8 cellular contexts compared by ENCODE assay signal in genomic region chr15:92903588-92903955, GRCh38. TPM values are rescaled to one million over a fixed set of nuclear protein-coding genes. Genes with fewer than 3 reads are reported as not detected.
DNase-seq lines count a peak whose midpoint lies in the region; ATAC-seq, FAIRE-seq and TF ChIP-seq lines count a peak whose summit lies in the region.

No MANE protein-coding gene starts in this region.

- peak overlapping the region; percentile 98 for H3K4me2 ChIP-seq in keratinocyte (ENCODE audit: control insufficient read depth, extremely low read depth, insufficient read depth, low read depth, low read length)

- H3K36me3 Mint-ChIP-seq in activated CD4-positive, alpha-beta T cell treated with anti-CD3 and anti-CD28 coated beads for 36 hours (ENCODE audit: low read depth): peaks cover 79% of the 10 kb centered on the region
- H3K36me3 Mint-ChIP-seq in activated naive CD4-positive, alpha-beta T cell treated with anti-CD3 and anti-CD28 coated beads, Interleukin-2, amount 50 U/mL, for 72 hours: peaks cover 32 to 66% of the 10 kb centered on the region in 2 donors

- TF ChIP-seq CTCF in keratinocyte (optimal IDR thresholded peaks at IDR 0.05 in 1 of 3, IDR thresholded peaks at IDR 0.05 in 1 of 3, conservative IDR thresholded peaks at IDR 0.05 in 1 of 3; ENCODE audit: extremely low read depth in 1 of 3, insufficient read depth in 2 of 3, low read length in 3 of 3): no peak
- no peak for TF ChIP-seq CTCF in thoracic aorta (IDR thresholded peaks at IDR 0.05)

- DNase-seq in activated CD4-positive, alpha-beta T cell treated with anti-CD3 and anti-CD28 coated beads for 36 hours: no peak
- DNase-seq in activated CD4-positive, alpha-beta T cell treated with anti-CD3 and anti-CD28 coated beads, Interleukin-2, amount 50 U/mL, for 4 hours: no peak
- DNase-seq in activated naive CD4-positive, alpha-beta T cell treated with anti-CD3 and anti-CD28 coated beads, Interleukin-2, amount 50 U/mL, for 72 hours (ENCODE audit: low spot score in 2 of 2): no peak
- DNase-seq in keratinocyte (ENCODE audit: low read depth, low spot score) (no peak), thoracic aorta (ENCODE audit: low spot score) (no peak), SW480 (ENCODE audit: low spot score) (no peak), COLO668 (lab: John Stamatoyannopoulos, UW; ENCODE audit: unreplicated experiment) (no peak), KBM-7 (no peak)

- H3K9me1 ChIP-seq in keratinocyte (ENCODE audit: control insufficient read depth, extremely low read depth, insufficient read depth, low read length): no peaks in the 10 kb centered on the region

- in situ Hi-C loops in KBM-7 (cut with MboI; ENCODE audit: low pct_unique_long_range_greater_than_20kb, low sequenced_read_pairs): no loop called here

- peaks cover 47% of the 10 kb centered on the region for H3K4me1 Mint-ChIP-seq in activated CD4-positive, alpha-beta T cell treated with anti-CD3 and anti-CD28 coated beads for 36 hours

- dilution Hi-C loops in keratinocyte (cut with MboI; ENCODE audit: extremely low pct_ligation_motif_present, low sequenced_read_pairs): loop anchor here (25.0 kb wide), 1 partner anchor 91 kb away; no protein-coding TSS in a partner anchor

- H3K79me2 ChIP-seq in keratinocyte (ENCODE audit: control insufficient read depth, insufficient read depth, low read length): peaks cover 85% of the 10 kb centered on the region

- H3K4me3 ChIP-seq in keratinocyte (ENCODE audit: control insufficient read depth in 2 of 3, extremely low read depth in 1 of 3, insufficient read depth in 2 of 3, low read depth in 1 of 3, low read length in 3 of 3) (peak overlapping the region; percentile 61 to 96 (median 96)), thoracic aorta (peak overlapping the region; percentile 81)

- no peak overlapping the region for H2AFZ ChIP-seq in keratinocyte (ENCODE audit: control insufficient read depth, low read length)

- peak overlapping the region; percentile 100 for H3K27ac ChIP-seq in keratinocyte (ENCODE audit: control insufficient read depth, insufficient read depth, low read length)
- H3K27ac ChIP-seq in thoracic aorta: peak overlapping the region; percentile 91 to 98

- H3K9me3 ChIP-seq in keratinocyte (ENCODE audit: control insufficient read depth, low read depth, low read length) (no peaks in the 10 kb centered on the region), thoracic aorta (no peaks in the 10 kb centered on the region)

- intact Hi-C loops in activated CD4-positive, alpha-beta T cell treated with anti-CD3 and anti-CD28 coated beads for 36 hours (cut with DNase I, micrococcal nuclease): loop anchor here in 1 of 2 experiments (5.0 to 10.0 kb wide), 3 partner anchors 1049 to 1971 kb away; partner anchors contain the start of genes HDDC3, MCTP2 and SLCO3A1

- H3K9ac ChIP-seq in keratinocyte (ENCODE audit: control insufficient read depth, extremely low read depth, insufficient read depth, low read length): peak overlapping the region; percentile 100

- CTCF ChIA-PET in activated CD4-positive, alpha-beta T cell treated with anti-CD3 and anti-CD28 coated beads for 36 hours (lab: Charles Lee): interaction anchor here (1.2 to 9.6 kb wide), 8 partner anchors 9 to 94 kb away, joined by 3 to 80 read pairs (median 6); no protein-coding TSS in a partner anchor

- peak overlapping the region; percentile 81 for H3K4me3 Mint-ChIP-seq in activated CD4-positive, alpha-beta T cell treated with anti-CD3 and anti-CD28 coated beads for 36 hours

- no peak for FAIRE-seq in keratinocyte (lab: Jason Lieb, UNC)

- POLR2A ChIA-PET in activated CD4-positive, alpha-beta T cell treated with anti-CD3 and anti-CD28 coated beads for 36 hours (lab: Charles Lee): interaction anchor here (1.0 to 5.7 kb wide), 6 partner anchors 10 to 95 kb away, joined by 3 to 111 read pairs (median 5); no protein-coding TSS in a partner anchor

- peaks cover 7% of the 10 kb centered on the region for H3K9me3 Mint-ChIP-seq in activated CD4-positive, alpha-beta T cell treated with anti-CD3 and anti-CD28 coated beads for 36 hours (ENCODE audit: low read depth)
- H3K9me3 Mint-ChIP-seq in activated naive CD4-positive, alpha-beta T cell treated with anti-CD3 and anti-CD28 coated beads, Interleukin-2, amount 50 U/mL, for 72 hours: peaks cover 7 to 8% of the 10 kb centered on the region in 2 donors

- no peak for ATAC-seq in activated CD4-positive, alpha-beta T cell treated with anti-CD3 and anti-CD28 coated beads for 36 hours
- ATAC-seq in activated naive CD4-positive, alpha-beta T cell treated with anti-CD3 and anti-CD28 coated beads, Interleukin-2, amount 50 U/mL, for 72 hours: no peak
- ATAC-seq in thoracic aorta (ENCODE audit: insufficient number of reproducible peaks, low FRiP score, low read depth): no peak

- no peaks in the 10 kb centered on the region for H3K27me3 ChIP-seq in keratinocyte (ENCODE audit: control insufficient read depth, extremely low read depth, insufficient read depth, low read length)
- H3K27me3 ChIP-seq in thoracic aorta (replicated peaks; ENCODE audit: insufficient read depth): no peaks in the 10 kb centered on the region

- H3K36me3 ChIP-seq in keratinocyte (ENCODE audit: control insufficient read depth in 2 of 2, extremely low read depth in 1 of 2, insufficient read depth in 2 of 2, low read length in 2 of 2): no peaks in the 10 kb centered on the region
- no peaks in the 10 kb centered on the region for H3K36me3 ChIP-seq in thoracic aorta

- peaks cover 1% of the 10 kb centered on the region for H4K20me1 ChIP-seq in keratinocyte (ENCODE audit: control insufficient read depth, extremely low read depth, insufficient read depth, low read length)

- H3K4me1 ChIP-seq in keratinocyte (ENCODE audit: control insufficient read depth, extremely low read depth, insufficient read depth, low read length) (peaks cover 33% of the 10 kb centered on the region), thoracic aorta (ENCODE audit: control insufficient read depth in 1 of 2, low read depth in 2 of 2) (peaks cover 38 to 65% of the 10 kb centered on the region in 2 donors)

- H3K27ac Mint-ChIP-seq in activated CD4-positive, alpha-beta T cell treated with anti-CD3 and anti-CD28 coated beads for 36 hours: peak overlapping the region; percentile 98
- H3K27ac Mint-ChIP-seq in activated naive CD4-positive, alpha-beta T cell treated with anti-CD3 and anti-CD28 coated beads, Interleukin-2, amount 50 U/mL, for 72 hours: peak overlapping the region; percentile 100

- no peaks in the 10 kb centered on the region for H3K27me3 Mint-ChIP-seq in activated CD4-positive, alpha-beta T cell treated with anti-CD3 and anti-CD28 coated beads for 36 hours

RNA-seq across cellular contexts. Expression of gene CHD2, which starts 3.4 kb away (rescaled TPM):
- total RNA-seq in activated CD4-positive, alpha-beta T cell treated with anti-CD3 and anti-CD28 coated beads for 36 hours: 100 to 1,000 TPM; 118 to 149 TPM
- total RNA-seq in activated naive CD4-positive, alpha-beta T cell treated with anti-CD3 and anti-CD28 coated beads, Interleukin-2, amount 50 U/mL, for 72 hours: 100 to 1,000 TPM; 187 to 214 TPM
- 35.3 to 62.0 TPM (median 50.8 TPM) in 3 replicates for polyA plus RNA-seq in keratinocyte
- 361 TPM for polyA plus RNA-seq in keratinocyte (2011; ENCODE audit: low read depth)
- 35.2 and 40.9 TPM in 2 replicates for polyA plus RNA-seq in keratinocyte (2011; cell fraction: cytosol; rRNA removed)
- 193 and 213 TPM in 2 replicates for polyA plus RNA-seq in keratinocyte (2011; cell fraction: nucleus; rRNA removed)
- 30.4 and 63.0 TPM in 2 replicates for polyA plus RNA-seq in keratinocyte (2012; ENCODE audit: low replicate concordance)
- polyA minus RNA-seq in keratinocyte: 64.5 to 125 TPM (median 70.1 TPM) in 3 replicates
- polyA minus RNA-seq in keratinocyte (2011; cell fraction: cytosol; rRNA and poly(A)+ RNA removed): 31.3 TPM
- polyA minus RNA-seq in keratinocyte (2011; cell fraction: nucleus; rRNA and poly(A)+ RNA removed): 143 and 290 TPM in 2 replicates
- total RNA-seq in thoracic aorta: 100 to 1,000 TPM; 143 to 148 TPM
